Comparison of ENCODE assay signal across 8 cellular contexts in the genomic region with DNA sequence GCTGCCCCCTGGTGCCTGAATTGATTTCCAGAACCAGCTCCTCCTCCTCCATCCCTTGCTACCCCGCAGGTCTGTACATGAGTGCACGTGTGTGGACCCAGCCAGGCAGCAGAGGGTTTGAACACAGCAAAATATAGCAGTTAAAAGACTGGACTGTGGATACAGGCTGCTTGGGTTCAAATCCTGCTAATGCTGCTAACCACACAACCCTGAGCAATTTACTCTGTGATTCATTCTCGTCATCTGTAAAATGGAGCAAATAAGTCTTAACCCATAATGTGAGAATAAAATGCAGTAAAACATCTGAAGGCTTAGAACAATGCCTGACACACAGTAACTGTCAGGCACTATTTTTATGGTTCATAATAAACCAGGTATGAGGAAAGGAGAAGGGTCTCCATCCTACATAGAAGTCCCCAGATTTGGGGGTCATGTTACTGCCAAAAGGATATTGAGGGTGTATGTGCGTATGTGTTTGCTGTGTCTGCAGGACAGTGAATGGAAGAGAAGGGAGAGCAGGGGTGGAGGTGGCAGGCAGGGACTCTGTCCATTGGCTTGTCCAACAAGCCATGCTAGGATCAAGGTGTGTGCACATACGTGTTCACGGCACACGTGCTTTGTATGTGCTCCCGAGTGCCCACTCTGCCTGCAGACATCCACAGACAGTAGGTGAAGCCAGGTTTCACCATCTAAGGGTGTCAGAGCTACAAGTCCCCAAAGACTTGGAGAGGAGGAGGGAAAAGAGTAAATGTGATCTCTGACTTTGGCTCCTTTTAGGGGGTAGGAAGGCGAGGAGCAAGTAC. TPM values are rescaled to one million over a fixed set of nuclear protein-coding genes. Genes with fewer than 3 reads are reported as not detected.
DNase-seq lines count a peak whose midpoint lies in the region; ATAC-seq, FAIRE-seq and TF ChIP-seq lines count a peak whose summit lies in the region.

No MANE protein-coding gene starts in this region.

- no peaks in the 10 kb centered on the region for H3K4me1 ChIP-seq in breast epithelium
- H3K4me1 ChIP-seq in naive thymus-derived CD4-positive, alpha-beta T cell (ENCODE audit: control insufficient read depth in 2 of 2, insufficient read depth in 2 of 2, low read length in 2 of 2) = peaks cover 12 to 21% of the 10 kb centered on the region in 2 donors

- H3K4me1 Mint-ChIP-seq in activated naive CD4-positive, alpha-beta T cell treated with anti-CD3 and anti-CD28 coated beads, Interleukin-2, amount 50 U/mL, for 24 hours = peaks cover 30% of the 10 kb centered on the region
- peaks cover 26 to 39% (median 31%) of the 10 kb centered on the region in 7 donors for H3K4me1 Mint-ChIP-seq in naive thymus-derived CD4-positive, alpha-beta T cell

- peak overlapping the region; percentile 95 for H3K27ac Mint-ChIP-seq in activated naive CD4-positive, alpha-beta T cell treated with anti-CD3 and anti-CD28 coated beads, Interleukin-2, amount 50 U/mL, for 24 hours
- peak overlapping the region; percentile 93 to 100 (median 97) for H3K27ac Mint-ChIP-seq in naive thymus-derived CD4-positive, alpha-beta T cell

- H3K36me3 Mint-ChIP-seq in activated naive CD4-positive, alpha-beta T cell treated with anti-CD3 and anti-CD28 coated beads, Interleukin-2, amount 50 U/mL, for 24 hours = peaks cover 8% of the 10 kb centered on the region
- peaks cover 0 to 13% (median 5%) of the 10 kb centered on the region in 5 donors for H3K36me3 Mint-ChIP-seq in naive thymus-derived CD4-positive, alpha-beta T cell

- no peak for DNase-seq in activated naive CD4-positive, alpha-beta T cell (lab: John Stamatoyannopoulos, UW)
- DNase-seq in HTR-8/SVneo (ENCODE audit: insufficient read length, low spot score) (no peak), breast epithelium (ENCODE audit: low spot score in 2 of 2) (no peak), NCI-H128 (lab: John Stamatoyannopoulos, UW; ENCODE audit: unreplicated experiment) (no peak), iPS-NIHi11 (ENCODE audit: low spot score) (no peak)
- no peak for DNase-seq in naive thymus-derived CD4-positive, alpha-beta T cell

- CTCF ChIA-PET in naive thymus-derived CD4-positive, alpha-beta T cell (lab: Charles Lee) = interaction anchor here (0.6 to 6.6 kb wide), 36 partner anchors 9 to 891 kb away, joined by 3 to 212 read pairs (median 6); a partner anchor contains a TSS

- ATAC-seq in naive thymus-derived CD4-positive, alpha-beta T cell = no peak
- no peak for ATAC-seq in GM18909 (IDR thresholded peaks at IDR 0.05; ENCODE audit: poor library complexity, unreplicated experiment)

- peak overlapping the region; percentile 92 for H3K4me3 Mint-ChIP-seq in activated naive CD4-positive, alpha-beta T cell treated with anti-CD3 and anti-CD28 coated beads, Interleukin-2, amount 50 U/mL, for 24 hours
- peak overlapping the region; percentile 89 to 100 (median 98) for H3K4me3 Mint-ChIP-seq in naive thymus-derived CD4-positive, alpha-beta T cell

- no peaks in the 10 kb centered on the region for H3K36me3 ChIP-seq in breast epithelium
- peaks cover 0 to 15% (median 0%) of the 10 kb centered on the region in 3 experiments for H3K36me3 ChIP-seq in naive thymus-derived CD4-positive, alpha-beta T cell (ENCODE audit: control insufficient read depth in 2 of 3, insufficient read depth in 3 of 3, low read length in 3 of 3)

- H3K9me3 ChIP-seq in breast epithelium = no peaks in the 10 kb centered on the region
- no peaks in the 10 kb centered on the region for H3K9me3 ChIP-seq in naive thymus-derived CD4-positive, alpha-beta T cell (ENCODE audit: control insufficient read depth in 2 of 3, low read length in 3 of 3)

- H3K4me3 ChIP-seq in breast epithelium = peak overlapping the region; percentile 65 to 89 (median 85)
- H3K4me3 ChIP-seq in naive thymus-derived CD4-positive, alpha-beta T cell (ENCODE audit: low read length) = peak overlapping the region; percentile 75

- H3K27me3 Mint-ChIP-seq in activated naive CD4-positive, alpha-beta T cell treated with anti-CD3 and anti-CD28 coated beads, Interleukin-2, amount 50 U/mL, for 24 hours = no peaks in the 10 kb centered on the region
- H3K27me3 Mint-ChIP-seq in naive thymus-derived CD4-positive, alpha-beta T cell = peaks cover 0 to 5% (median 0%) of the 10 kb centered on the region in 5 donors

- FAIRE-seq in HTR-8/SVneo (lab: Jason Lieb, UNC) = peak; percentile 76

- intact Hi-C loops in breast epithelium (cut with DNase I; ENCODE audit: low total_unique reads) = loop anchor here (5.0 kb wide), 1 partner anchor 40 kb away; no protein-coding TSS in a partner anchor
- intact Hi-C loops in naive thymus-derived CD4-positive, alpha-beta T cell (cut with micrococcal nuclease) = loop anchor here (1.0 to 5.0 kb wide), 16 partner anchors 16 to 630 kb away; a partner anchor contains a TSS

- no peak for TF ChIP-seq CTCF in breast epithelium (IDR thresholded peaks at IDR 0.05)

- no peaks in the 10 kb centered on the region for H3K27me3 ChIP-seq in breast epithelium
- H3K27me3 ChIP-seq in naive thymus-derived CD4-positive, alpha-beta T cell (ENCODE audit: control insufficient read depth in 2 of 2, insufficient read depth in 2 of 2, low read length in 2 of 2) = no peaks in the 10 kb centered on the region

- no peaks in the 10 kb centered on the region for H3K9me3 Mint-ChIP-seq in activated naive CD4-positive, alpha-beta T cell treated with anti-CD3 and anti-CD28 coated beads, Interleukin-2, amount 50 U/mL, for 24 hours
- H3K9me3 Mint-ChIP-seq in naive thymus-derived CD4-positive, alpha-beta T cell = peaks cover 0 to 9% (median 0%) of the 10 kb centered on the region in 11 donors

- POLR2A ChIA-PET in naive thymus-derived CD4-positive, alpha-beta T cell (lab: Charles Lee) = interaction anchor here (0.6 to 17.1 kb wide), 29 partner anchors 12 to 596 kb away, joined by 3 to 401 read pairs (median 6); a partner anchor contains a TSS

- no peak for TF ChIP-seq POLR2A in breast epithelium (IDR thresholded peaks at IDR 0.05)

- peak overlapping the region; percentile 96 to 100 for H3K27ac ChIP-seq in breast epithelium
- peak overlapping the region; percentile 92 for H3K27ac ChIP-seq in naive thymus-derived CD4-positive, alpha-beta T cell (ENCODE audit: low read depth, low read length)

RNA-seq across cellular contexts. Expression of a gene that starts 1.5 kb away (rescaled TPM):
- total RNA-seq in breast epithelium = 100 to 1,000 TPM; 139 to 147 (median 146) TPM
- total RNA-seq in naive thymus-derived CD4-positive, alpha-beta T cell = 100 to 1,000 TPM; 206 to 403 (median 294) TPM
- polyA plus RNA-seq in naive thymus-derived CD4-positive, alpha-beta T cell = 100 to 1,000 TPM in 1 of 2 donors, 10 to 100 TPM in 1; 99.3 to 104 TPM

RNA-seq across cellular contexts. Expression of a gene that starts 15.6 kb away (rescaled TPM):
- total RNA-seq in breast epithelium = 100 to 1,000 TPM; 102 to 894 (median 240) TPM
- 100 to 1,000 TPM in 1 of 5 experiments, 10 to 100 TPM in 3, under 1 TPM in 1; 0.58 to 119 (median 14.8) TPM for total RNA-seq in naive thymus-derived CD4-positive, alpha-beta T cell
- polyA plus RNA-seq in naive thymus-derived CD4-positive, alpha-beta T cell = 1 to 10 TPM in 1 of 2 donors, under 1 TPM in 1; 0.72 to 1.2 TPM

RNA-seq across cellular contexts. Expression of a gene that starts 23.8 kb away (rescaled TPM):
- total RNA-seq in breast epithelium = 10 to 100 TPM in 2 of 3 donors, 1 to 10 TPM in 1; 9.0 to 33.2 (median 24.6) TPM
- 10 to 100 TPM in 3 of 5 experiments, 1 to 10 TPM in 2; 5.7 to 22.4 (median 15.5) TPM for total RNA-seq in naive thymus-derived CD4-positive, alpha-beta T cell
- polyA plus RNA-seq in naive thymus-derived CD4-positive, alpha-beta T cell = 1 to 10 TPM in 1 of 2 donors, under 1 TPM in 1; 0.46 to 2.8 TPM

RNA-seq across cellular contexts. Expression of a gene that starts 34.1 kb away (rescaled TPM):
- 10 to 100 TPM in 2 of 3 donors, 1 to 10 TPM in 1; 6.9 to 13.3 (median 10.9) TPM for total RNA-seq in breast epithelium
- 10 to 100 TPM; 13.1 to 47.6 (median 29.3) TPM for total RNA-seq in naive thymus-derived CD4-positive, alpha-beta T cell
- 1 to 10 TPM; 2.9 to 7.4 TPM for polyA plus RNA-seq in naive thymus-derived CD4-positive, alpha-beta T cell

RNA-seq across cellular contexts. Expression of a gene that starts 34.7 kb away (rescaled TPM):
- total RNA-seq in breast epithelium = not detected
- not detected for total RNA-seq in naive thymus-derived CD4-positive, alpha-beta T cell
- polyA plus RNA-seq in naive thymus-derived CD4-positive, alpha-beta T cell = not detected
